In genomic region chr1:74652711-74653131, GRCh38 we compare ENCODE assay signal across 8 cellular contexts. TPM values are rescaled to one million over a fixed set of nuclear protein-coding genes. Genes with fewer than 3 reads are reported as not detected.
DNase-seq lines count a peak whose midpoint lies in the region; ATAC-seq and TF ChIP-seq lines count a peak whose summit lies in the region.

No MANE protein-coding gene starts in this region.

- in situ Hi-C loops in Panc1 (cut with HindIII; ENCODE audit: low pct_unique_long_range_greater_than_20kb, low sequenced_read_pairs) = no loop called here

- no TSS peak for BruUV-seq in Panc1 (replicated peaks; lab: Mats Ljungman, UMichigan)

- H3K9me3 Mint-ChIP-seq in naive thymus-derived CD8-positive, alpha-beta T cell = no peaks in the 10 kb centered on the region

- TF ChIP-seq CTCF in Panc1 (IDR thresholded peaks at IDR 0.05) = no peak
- TF ChIP-seq CTCF in left lung (IDR thresholded peaks at IDR 0.05) = no peak

- CTCF ChIA-PET in Panc1 (lab: Charles Lee) = no interaction called here

- no peaks in the 10 kb centered on the region for H3K27me3 ChIP-seq in Panc1 (ENCODE audit: control insufficient read depth, insufficient read depth, low read length)
- H3K27me3 ChIP-seq in left lung = no peaks in the 10 kb centered on the region

- no peaks in the 10 kb centered on the region for H3K36me3 Mint-ChIP-seq in naive thymus-derived CD8-positive, alpha-beta T cell

- peaks cover 0 to 20% (median 7%) of the 10 kb centered on the region in 5 donors for H3K27me3 Mint-ChIP-seq in naive thymus-derived CD8-positive, alpha-beta T cell

- H3K27ac ChIP-seq in Panc1 (ENCODE audit: low read length) (no peak overlapping the region), left lung (no peak overlapping the region), substantia nigra (ENCODE audit: low read depth, low read length, poor library complexity, severe bottlenecking) (no peak overlapping the region)

- H3K9me3 ChIP-seq in Panc1 (ENCODE audit: control insufficient read depth, insufficient read depth, low read depth, low read length) (no peaks in the 10 kb centered on the region), left lung (no peaks in the 10 kb centered on the region)

- POLR2A ChIA-PET in Panc1 (lab: Charles Lee) = no interaction called here
- POLR2A ChIA-PET in naive thymus-derived CD8-positive, alpha-beta T cell (lab: Charles Lee) = no interaction called here

- H3K36me3 ChIP-seq in Panc1 (ENCODE audit: control insufficient read depth, insufficient read depth, low read length) = no peaks in the 10 kb centered on the region
- H3K36me3 ChIP-seq in left lung = no peaks in the 10 kb centered on the region

- no peak overlapping the region for H3K4me3 ChIP-seq in Panc1 (ENCODE audit: low read depth in 2 of 2, low read length in 2 of 2)
- H3K4me3 ChIP-seq in left lung = no peak overlapping the region

- DNase-seq in Panc1 (ENCODE audit: low read depth, low spot score) (no peak), left lung (peak in 1 of 2 donors; percentile 31), substantia nigra (lab: John Stamatoyannopoulos, UW) (no peak), RPMI8226 (no peak)
- DNase-seq in naive thymus-derived CD8-positive, alpha-beta T cell = no peak
- no peak for DNase-seq in activated CD4-positive, alpha-beta T cell treated with anti-CD3 and anti-CD28 coated beads, Interleukin-2, amount 50 U/mL, for 4 hours

- H3K27ac Mint-ChIP-seq in naive thymus-derived CD8-positive, alpha-beta T cell = peak overlapping the region in 1 of 10 donors; percentile 25

- ATAC-seq in GM19023 (IDR thresholded peaks at IDR 0.05; ENCODE audit: unreplicated experiment) = peak; percentile 95
- ATAC-seq in HG02973 (IDR thresholded peaks at IDR 0.05; ENCODE audit: unreplicated experiment) = peak; percentile 99
- peak; percentile 70 for ATAC-seq in Panc1
- ATAC-seq in left lung = peak; percentile 57
- ATAC-seq in naive thymus-derived CD8-positive, alpha-beta T cell = no peak

- peaks cover 0 to 7% (median 0%) of the 10 kb centered on the region in 4 donors for H3K4me1 Mint-ChIP-seq in naive thymus-derived CD8-positive, alpha-beta T cell

- intact Hi-C loops in Panc1 (cut with micrococcal nuclease; ENCODE audit: unreplicated experiment) (no loop called here), left lung (cut with DNase I) (no loop called here)

- H3K4me3 Mint-ChIP-seq in naive thymus-derived CD8-positive, alpha-beta T cell = no peak overlapping the region

- H3K4me1 ChIP-seq in Panc1 (ENCODE audit: control insufficient read depth, insufficient read depth, low read length) (no peaks in the 10 kb centered on the region), left lung (no peaks in the 10 kb centered on the region)

RNA-seq across cellular contexts. Expression of gene ERICH3, which starts 20.9 kb away (rescaled TPM):
- total RNA-seq in Panc1 (2021; ENCODE audit: unreplicated experiment) (not detected), left lung (1 to 10 TPM in 1 of 2 donors, under 1 TPM in 1; 0.06 to 3.5 TPM)
- not detected for polyA plus RNA-seq in Panc1 (2012; ENCODE audit: insufficient read length)
- total RNA-seq in naive thymus-derived CD8-positive, alpha-beta T cell = not detected
- polyA plus RNA-seq in naive thymus-derived CD8-positive, alpha-beta T cell = not detected

Comparison
In these comparisons a context has a peak if more than half of its experiments do, and no peak if none do; other contexts are left out.
1. ATAC-seq: peak in GM19023 (single experiment), HG02973 (single experiment), Panc1 (single experiment) and left lung (single experiment); none in naive thymus-derived CD8-positive, alpha-beta T cell (0 of 2).